Comparison of ENCODE assay signal across 8 cellular contexts in genomic region chr19:23273594-23274412, GRCh38. TPM values are rescaled to one million over a fixed set of nuclear protein-coding genes. Genes with fewer than 3 reads are reported as not detected.
A peak's percentile ranks its signal among the peaks of the same experiment; 100 is the strongest.
DNase-seq lines count a peak whose midpoint lies in the region; ATAC-seq and TF ChIP-seq lines count a peak whose summit lies in the region.

No MANE protein-coding gene starts in this region.

- peak; percentile 96 for TF ChIP-seq POLR2A in Raji (IDR thresholded peaks at IDR 0.05; ENCODE audit: insufficient read depth, low read depth, low read length)

- H3K27ac ChIP-seq in KOPT-K1 (ENCODE audit: low read depth, low read length, poor library complexity, severe bottlenecking), result peak overlapping the region; percentile 88
- peak overlapping the region; percentile 55 for H3K27ac ChIP-seq in stomach smooth muscle (ENCODE audit: low read length)

- H3K9ac ChIP-seq in stomach smooth muscle (ENCODE audit: low read length in 2 of 2), result peak overlapping the region; percentile 70 to 90

- H3K4me1 Mint-ChIP-seq in neural crest cell, result peaks cover 28% of the 10 kb centered on the region

- H3K27ac Mint-ChIP-seq in neural crest cell (ENCODE audit: unreplicated experiment), result peak overlapping the region; percentile 100

- peak overlapping the region; percentile 79 to 95 for H3K4me3 ChIP-seq in foreskin fibroblast (ENCODE audit: low read depth in 1 of 2, low read length in 2 of 2)
- peak overlapping the region; percentile 78 to 98 for H3K4me3 ChIP-seq in stomach smooth muscle (ENCODE audit: low read length in 2 of 2)

- peaks cover 16% of the 10 kb centered on the region for H3K36me3 Mint-ChIP-seq in neural crest cell (ENCODE audit: low read depth)

- TF ChIP-seq CTCF in foreskin fibroblast (IDR thresholded peaks at IDR 0.05; ENCODE audit: low read depth, low read length) (no peak), neural crest cell (conservative IDR thresholded peaks at IDR 0.05) (no peak)

- no peaks in the 10 kb centered on the region for H3K4me1 ChIP-seq in stomach smooth muscle (ENCODE audit: control insufficient read depth, insufficient read depth, low read length)

- no peaks in the 10 kb centered on the region for H3K27me3 Mint-ChIP-seq in neural crest cell (ENCODE audit: low read depth)

- peak overlapping the region; percentile 99 for H3K4me3 Mint-ChIP-seq in neural crest cell

- H3K9me3 Mint-ChIP-seq in neural crest cell, result no peaks in the 10 kb centered on the region

- H3K9me3 ChIP-seq in KOPT-K1 (ENCODE audit: insufficient read depth, low read length, poor library complexity, severe bottlenecking) (no peaks in the 10 kb centered on the region), stomach smooth muscle (ENCODE audit: control insufficient read depth in 2 of 2, low read length in 2 of 2) (no peaks in the 10 kb centered on the region)

- peaks cover 36% of the 10 kb centered on the region for H3K36me3 ChIP-seq in KOPT-K1 (ENCODE audit: insufficient read depth, low read length)
- no peaks in the 10 kb centered on the region for H3K36me3 ChIP-seq in stomach smooth muscle (ENCODE audit: control insufficient read depth in 2 of 2, insufficient read depth in 2 of 2, low read length in 2 of 2)

- H3K27me3 ChIP-seq in stomach smooth muscle (ENCODE audit: control insufficient read depth in 1 of 2, insufficient read depth in 2 of 2, low read length in 2 of 2), result no peaks in the 10 kb centered on the region

- DNase-seq in DMS53 treated with DMSO at 0.1 percent for 48 hours (lab: John Stamatoyannopoulos, UW; ENCODE audit: unreplicated experiment) (peak; percentile 75), activated gamma-delta T cell treated with Interleukin-2 at 50 U/mL for 16 hours (peak; percentile 91), foreskin fibroblast (peak; percentile 75 to 92), neural crest cell (ENCODE audit: low read depth, low spot score) (peak; percentile 86)

- peak; percentile 99 for ATAC-seq in GM21723 (IDR thresholded peaks at IDR 0.05; ENCODE audit: unreplicated experiment)

RNA-seq across cellular contexts. Expression of gene ZNF724, which starts 23.6 kb away (rescaled TPM):
- total RNA-seq in neural crest cell, result 36.7 and 38.5 TPM in 2 replicates

Comparison
In these comparisons a context has a peak if more than half of its experiments do, and no peak if none do; other contexts are left out.
1. Peak in every context shown above with its lines: DNase-seq, ATAC-seq, H3K4me3 ChIP-seq and H3K27ac ChIP-seq.